ENCODE assay signal across 8 cellular contexts in the genomic region with DNA sequence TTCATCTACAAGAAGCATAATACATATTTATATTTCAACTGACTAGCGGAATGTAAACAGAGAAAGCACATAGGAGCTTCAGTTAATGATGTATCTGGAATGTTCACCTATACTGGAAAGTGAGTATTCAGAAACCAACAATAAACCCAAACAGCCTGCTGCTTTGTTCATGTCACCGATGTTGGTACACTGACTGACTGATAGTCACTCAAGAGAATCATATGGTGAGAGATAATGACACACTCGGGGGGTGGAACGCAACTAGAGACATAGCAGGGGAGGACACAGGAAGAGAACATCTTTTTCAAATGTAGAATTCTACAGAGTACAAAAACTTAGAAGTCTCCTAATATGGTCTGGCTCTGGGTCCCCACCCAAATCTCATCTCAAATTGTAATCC. TPM values are rescaled to one million over a fixed set of nuclear protein-coding genes. Genes with fewer than 3 reads are reported as not detected.
"Had no signal": no experiment of that assay in that cellular context is flagged by ENCODE, and none has a peak within 500 bp of the region (broad histone marks: within the 10 kb centered on the region; RNA-seq: fewer than 3 reads in every experiment).

No MANE protein-coding gene starts in this region.

- DNase-seq: IMR-90, KBM-7, KG1 had no signal

- H3K9ac ChIP-seq: KMS-11 had no signal

- FAIRE-seq: HepG2, HTR-8/SVneo had no signal

- H3K4me2 ChIP-seq: KMS-11 had no signal

- ATAC-seq: HepG2 had no signal

- H3K27ac ChIP-seq: HL-60, KMS-11 had no signal

RNA-seq across cellular contexts. Expression of gene PCOLCE2, which starts 15.3 kb away (rescaled TPM):
- polyA plus RNA-seq: IgD-negative memory B cell had no signal
